Comparison of ENCODE assay signal across 11 cellular contexts in genomic region chr5:129781594-129781993, GRCh38. TPM values are rescaled to one million over a fixed set of nuclear protein-coding genes. Genes with fewer than 3 reads are reported as not detected.
"Had no signal": no experiment of that assay in that cellular context is flagged by ENCODE, and none has a peak within 500 bp of the region (broad histone marks: within the 10 kb centered on the region; RNA-seq: fewer than 3 reads in every experiment).

No MANE protein-coding gene starts in this region.

- DNase-seq: GM23248, GOT3, H7, HFFc6 had no signal

- H3K9me3 ChIP-seq: HAP-1 had no signal

- H2AFZ ChIP-seq: GM23248 had no signal

- H3K27ac ChIP-seq: GM23248, HL-60 had no signal

- H3K9ac ChIP-seq: GM23248 had no signal

- H3K4me1 ChIP-seq: HAP-1 had no signal

- ATAC-seq: HCT116, HepG2 had no signal

- H3K4me3 ChIP-seq: GM23248, HAP-1 had no signal

- H3K36me3 ChIP-seq: HAP-1 had no signal

RNA-seq across cellular contexts. Expression of gene MINAR2, which starts 33.7 kb away (rescaled TPM):
- total RNA-seq: GM23248, H4, H7, HepG2, HFFc6, HT1080 had no signal
- polyA plus RNA-seq: GM23248, HepG2, IgD-negative memory B cell had no signal
